ENCODE assay signal across 19 cellular contexts in the genomic region with DNA sequence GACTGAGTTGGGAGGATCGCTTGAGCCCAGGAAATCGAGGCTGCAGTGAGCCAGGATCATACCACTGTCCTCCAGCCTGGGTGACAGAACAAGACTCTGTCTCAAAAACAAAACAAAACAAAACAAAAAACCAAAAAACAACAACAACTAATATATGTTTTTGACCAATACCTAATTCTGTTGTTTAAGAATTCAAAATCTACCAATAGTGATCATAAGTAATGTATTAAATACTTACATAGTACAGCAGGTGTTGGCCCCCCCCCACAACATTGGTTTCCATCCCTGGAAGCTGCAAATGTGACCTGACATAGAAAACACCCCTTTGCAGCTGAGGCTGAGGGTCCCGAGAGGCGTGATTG.
"Had no signal": no experiment of that assay in that cellular context is flagged by ENCODE, and none has a peak within 500 bp of the region (broad histone marks: within the 10 kb centered on the region; RNA-seq: fewer than 3 reads in every experiment).

No MANE protein-coding gene starts in this region.

- H3K9me3 Mint-ChIP-seq: activated CD4-positive, alpha-beta T cell treated with anti-CD3 and anti-CD28 coated beads, Interleukin-2, amount 10 ng/mL, durations not matched to agents 7 days and 5 days; activated naive CD4-positive, alpha-beta T cell treated with anti-CD3 and anti-CD28 coated beads for 36 hours; activated naive CD4-positive, alpha-beta T cell treated with anti-CD3 and anti-CD28 coated beads, Interleukin-2, amount 50 U/mL, for 24 hours; activated naive CD8-positive, alpha-beta T cell treated with anti-CD3 and anti-CD28 coated beads for 36 hours; activated naive CD8-positive, alpha-beta T cell treated with anti-CD3 and anti-CD28 coated beads, Interleukin-2, amount 50 U/mL, for 24 hours; activated T-helper 1 cell treated with anti-CD3 and anti-CD28 coated beads, Interleukin-12 subunit alpha, Interleukin-12 subunit beta, Interleukin-2, Interleukin-4 antibody, amounts not matched to agents 30 ng/mL and 10 ng/mL and 1 ng/mL, durations not matched to agents 14 hours and 24 hours and 36 hours; activated T-helper 2 cell treated with anti-CD3 and anti-CD28 coated beads, Interferon-gamma antibody, Interleukin-2, Interleukin-4, amounts not matched to agents 10 μg/mL and 5 μg/mL and 100 μg/mL, durations not matched to agents 14 hours and 24 hours and 36 hours; central memory CD8-positive, alpha-beta T cell had no signal

- H3K36me3 ChIP-seq: adrenal gland had no signal

- DNase-seq: activated CD4-positive, alpha-beta T cell treated with anti-CD3 and anti-CD28 coated beads for 4 hours; activated CD4-positive, alpha-beta T cell treated with anti-CD3 and anti-CD28 coated beads, Interleukin-2, amount 10 ng/mL, durations not matched to agents 7 days and 5 days; activated CD4-positive, alpha-beta T cell treated with anti-CD3 and anti-CD28 coated beads, Interleukin-2, amount 50 U/mL, for 4 hours; activated CD4-positive, CD25-positive, alpha-beta regulatory T cell; activated CD4-positive, CD25-positive, alpha-beta regulatory T cell treated with anti-CD3 and anti-CD28 coated beads, Interleukin-2, amount 50 U/mL, for 72 hours; activated naive CD8-positive, alpha-beta T cell treated with anti-CD3 and anti-CD28 coated beads for 36 hours; activated naive CD8-positive, alpha-beta T cell treated with anti-CD3 and anti-CD28 coated beads, Interleukin-2, amount 50 U/mL, for 24 hours; activated T-cell treated with anti-CD3 and anti-CD28 coated beads for 4 hours; amygdala; effector CD8-positive, alpha-beta T cell; foreskin fibroblast had no signal

- ATAC-seq: activated naive CD8-positive, alpha-beta T cell treated with anti-CD3 and anti-CD28 coated beads, Interleukin-2, amount 50 U/mL, for 24 hours; body of pancreas; esophagus mucosa had no signal

- H3K27ac Mint-ChIP-seq: activated CD4-positive, alpha-beta T cell treated with anti-CD3 and anti-CD28 coated beads, Interleukin-2, amount 10 ng/mL, durations not matched to agents 7 days and 5 days; activated naive CD4-positive, alpha-beta T cell treated with anti-CD3 and anti-CD28 coated beads for 36 hours; activated naive CD4-positive, alpha-beta T cell treated with anti-CD3 and anti-CD28 coated beads, Interleukin-2, amount 50 U/mL, for 24 hours; activated naive CD8-positive, alpha-beta T cell treated with anti-CD3 and anti-CD28 coated beads for 36 hours; activated naive CD8-positive, alpha-beta T cell treated with anti-CD3 and anti-CD28 coated beads, Interleukin-2, amount 50 U/mL, for 24 hours; activated T-helper 1 cell treated with anti-CD3 and anti-CD28 coated beads, Interleukin-12 subunit alpha, Interleukin-12 subunit beta, Interleukin-2, Interleukin-4 antibody, amounts not matched to agents 30 ng/mL and 10 ng/mL and 1 ng/mL, durations not matched to agents 14 hours and 24 hours and 36 hours; activated T-helper 2 cell treated with anti-CD3 and anti-CD28 coated beads, Interferon-gamma antibody, Interleukin-2, Interleukin-4, amounts not matched to agents 10 μg/mL and 5 μg/mL and 100 μg/mL, durations not matched to agents 14 hours and 24 hours and 36 hours had no signal

- H3K4me3 Mint-ChIP-seq: activated CD4-positive, alpha-beta T cell treated with anti-CD3 and anti-CD28 coated beads, Interleukin-2, amount 10 ng/mL, durations not matched to agents 7 days and 5 days; activated naive CD4-positive, alpha-beta T cell treated with anti-CD3 and anti-CD28 coated beads for 36 hours; activated naive CD4-positive, alpha-beta T cell treated with anti-CD3 and anti-CD28 coated beads, Interleukin-2, amount 50 U/mL, for 24 hours; activated naive CD8-positive, alpha-beta T cell treated with anti-CD3 and anti-CD28 coated beads for 36 hours; activated naive CD8-positive, alpha-beta T cell treated with anti-CD3 and anti-CD28 coated beads, Interleukin-2, amount 50 U/mL, for 24 hours; activated T-helper 1 cell treated with anti-CD3 and anti-CD28 coated beads, Interleukin-12 subunit alpha, Interleukin-12 subunit beta, Interleukin-2, Interleukin-4 antibody, amounts not matched to agents 30 ng/mL and 10 ng/mL and 1 ng/mL, durations not matched to agents 14 hours and 24 hours and 36 hours; central memory CD8-positive, alpha-beta T cell had no signal

- H3K27ac ChIP-seq: body of pancreas had no signal

- H3K4me1 Mint-ChIP-seq: activated CD4-positive, alpha-beta T cell treated with anti-CD3 and anti-CD28 coated beads, Interleukin-2, amount 10 ng/mL, durations not matched to agents 7 days and 5 days; activated naive CD8-positive, alpha-beta T cell treated with anti-CD3 and anti-CD28 coated beads for 36 hours; central memory CD8-positive, alpha-beta T cell had no signal

- H3K36me3 Mint-ChIP-seq: activated naive CD4-positive, alpha-beta T cell treated with anti-CD3 and anti-CD28 coated beads, Interleukin-2, amount 50 U/mL, for 24 hours; activated naive CD8-positive, alpha-beta T cell treated with anti-CD3 and anti-CD28 coated beads for 36 hours had no signal

- H3K27me3 Mint-ChIP-seq: activated CD4-positive, alpha-beta T cell treated with anti-CD3 and anti-CD28 coated beads, Interleukin-2, amount 10 ng/mL, durations not matched to agents 7 days and 5 days; activated naive CD4-positive, alpha-beta T cell treated with anti-CD3 and anti-CD28 coated beads, Interleukin-2, amount 50 U/mL, for 24 hours; activated naive CD8-positive, alpha-beta T cell treated with anti-CD3 and anti-CD28 coated beads for 36 hours; activated naive CD8-positive, alpha-beta T cell treated with anti-CD3 and anti-CD28 coated beads, Interleukin-2, amount 50 U/mL, for 24 hours; central memory CD8-positive, alpha-beta T cell had no signal

- H3K4me3 ChIP-seq: adrenal gland, body of pancreas had no signal

- H3K27me3 ChIP-seq: adrenal gland, body of pancreas had no signal

- H3K9me3 ChIP-seq: adrenal gland, body of pancreas had no signal
